ENCODE assay signal across 23 cellular contexts in the genomic region with DNA sequence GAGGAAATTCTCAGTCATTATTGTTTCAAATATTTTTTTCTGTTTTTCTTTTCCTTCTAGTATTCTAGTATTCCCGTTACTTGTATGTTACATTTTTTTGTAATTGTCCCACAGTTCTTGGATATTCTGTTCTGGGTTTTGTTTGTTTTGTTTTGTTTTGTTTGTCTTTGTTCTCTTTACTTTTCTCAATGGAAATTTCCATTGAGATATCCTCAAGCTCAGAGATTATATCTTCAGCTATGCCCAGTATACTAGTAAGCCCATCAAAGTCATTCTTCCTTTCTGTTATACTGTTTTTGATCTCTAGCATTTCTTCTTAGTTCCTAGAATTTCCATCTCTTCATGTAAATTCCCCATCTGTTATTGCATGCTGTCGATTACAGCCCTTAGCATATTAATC. TPM values are rescaled to one million over a fixed set of nuclear protein-coding genes. Genes with fewer than 3 reads are reported as not detected.
"Had no signal": no experiment of that assay in that cellular context is flagged by ENCODE, and none has a peak within 500 bp of the region (broad histone marks: within the 10 kb centered on the region; RNA-seq: fewer than 3 reads in every experiment).

No MANE protein-coding gene starts in this region.

- H3K27me3 ChIP-seq: esophagus squamous epithelium, gastroesophageal sphincter, neural progenitor cell, ovary, testis, tibial nerve had no signal

- H3K9me3 ChIP-seq: esophagus squamous epithelium, gastroesophageal sphincter, mucosa of descending colon, ovary, testis, tibial nerve had no signal

- H3K9ac ChIP-seq: neural progenitor cell had no signal

- H3K4me1 ChIP-seq: esophagus squamous epithelium, gastroesophageal sphincter, neural progenitor cell, testis, tibial nerve had no signal

- DNase-seq: cortex of kidney; effector memory CD4-positive, alpha-beta T cell; esophagus squamous epithelium; foreskin fibroblast; glutamatergic neuron; kidney; left colon; left ventricle myocardium superior; mucosa of descending colon; natural killer cell; nucleus accumbens; ovary; right cardiac atrium; small intestine; stimulated activated CD4-positive, alpha-beta T cell treated with anti-CD3 and anti-CD28 coated beads, Interleukin-2, amount 100 ng/mL, for 48 hours; stimulated activated naive CD4-positive, alpha-beta T cell treated with Interleukin-2 at 50 U/mL for 16 hours; testis had no signal

- H3K9me3 Mint-ChIP-seq: neural progenitor cell had no signal

- H3K4me1 Mint-ChIP-seq: central memory CD8-positive, alpha-beta T cell; natural killer cell had no signal

- H3K27ac ChIP-seq: esophagus squamous epithelium, gastroesophageal sphincter, neural progenitor cell, ovary, testis, tibial nerve had no signal

- H3K4me2 ChIP-seq: neural progenitor cell had no signal

- H3K4me3 ChIP-seq: esophagus squamous epithelium, gastroesophageal sphincter, lung, mucosa of descending colon, neural progenitor cell, ovary, testis, tibial nerve had no signal

- H3K27ac Mint-ChIP-seq: natural killer cell, neural progenitor cell had no signal

- H3K36me3 Mint-ChIP-seq: natural killer cell, neural progenitor cell had no signal

- H3K4me3 Mint-ChIP-seq: central memory CD8-positive, alpha-beta T cell; natural killer cell; neural progenitor cell had no signal

- ATAC-seq: gastroesophageal sphincter, left colon, left ventricle myocardium superior, mucosa of descending colon, natural killer cell, right cardiac atrium had no signal

- H3K36me3 ChIP-seq: esophagus squamous epithelium, gastroesophageal sphincter, neural progenitor cell, ovary, tibial nerve had no signal

RNA-seq across cellular contexts. Expression of gene GPR37, which starts 27.8 kb away (rescaled TPM):
- total RNA-seq: left ventricle myocardium superior, mesenteric fat pad, natural killer cell had no signal
